In the genomic region with DNA sequence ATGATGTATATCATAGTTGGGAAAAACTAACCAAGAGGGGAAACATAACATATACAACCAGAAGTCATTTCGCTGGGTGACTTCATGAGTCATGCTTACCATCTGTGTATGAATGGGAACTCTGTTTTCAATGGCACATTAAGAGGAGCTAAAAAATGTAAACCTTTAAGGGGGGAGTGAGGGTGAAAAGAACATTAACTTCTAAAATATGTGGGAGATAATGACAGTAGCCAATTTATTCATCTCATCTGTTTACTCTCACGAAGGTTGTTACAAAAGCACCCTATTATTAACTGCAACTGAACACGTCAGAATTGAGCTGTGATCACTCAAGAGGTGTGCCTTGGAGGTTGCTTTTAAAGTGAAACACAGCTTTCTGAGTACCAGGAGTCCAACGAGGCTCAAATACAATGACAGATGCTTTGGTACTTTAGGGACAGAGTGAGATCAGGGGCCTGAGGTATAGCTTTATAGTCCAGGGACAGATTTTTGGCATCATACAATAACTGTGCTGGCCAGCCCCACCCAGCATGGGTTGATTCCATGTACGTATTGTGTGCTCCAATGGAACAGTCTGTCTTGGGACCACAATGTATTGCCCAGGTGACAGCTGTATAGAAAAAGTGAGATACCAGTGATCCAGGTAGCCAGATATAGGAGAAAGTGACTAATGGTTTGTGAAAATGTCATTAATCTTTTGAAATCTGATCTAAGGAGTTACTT, we compare ENCODE assay signal across 12 cellular contexts.
A peak's percentile ranks its signal among the peaks of the same experiment; 100 is the strongest.
DNase-seq lines count a peak whose midpoint lies in the region; ATAC-seq and TF ChIP-seq lines count a peak whose summit lies in the region.
"Had no signal": no experiment of that assay in that cellular context is flagged by ENCODE, and none has a peak within 500 bp of the region (broad histone marks: within the 10 kb centered on the region; RNA-seq: fewer than 3 reads in every experiment).

No MANE protein-coding gene starts in this region.

- no peak for TF ChIP-seq POLR2A in transverse colon (IDR thresholded peaks at IDR 0.05)

- intact Hi-C loops in left ventricle myocardium superior (cut with micrococcal nuclease) (no loop called here), transverse colon (cut with DNase I; ENCODE audit: low total_unique reads) (no loop called here)

- DNase-seq in GM04504 (ENCODE audit: low read depth), result peak; percentile 76
- DNase-seq in NCI-H2107 treated with DMSO at 0.1 percent for 48 hours (lab: John Stamatoyannopoulos, UW; ENCODE audit: unreplicated experiment), result peak; percentile 33
- DNase-seq in astrocyte of the cerebellum (ENCODE audit: low read depth), result peak; percentile 23
- DNase-seq in NK-92 (lab: John Stamatoyannopoulos, UW; ENCODE audit: unreplicated experiment), result no peak
- no peak for DNase-seq in left ventricle myocardium superior
- DNase-seq in transverse colon, result no peak
- DNase-seq: activated CD4-positive, CD25-positive, alpha-beta regulatory T cell; activated naive CD8-positive, alpha-beta T cell treated with anti-CD3 and anti-CD28 coated beads, Interleukin-2, amount 10 ng/mL, durations not matched to agents 7 days and 5 days; esophagus squamous epithelium had no signal

- TF ChIP-seq CTCF in astrocyte of the cerebellum (IDR thresholded peaks at IDR 0.05; ENCODE audit: low read depth, low read length, missing control alignments) (no peak), transverse colon (IDR thresholded peaks at IDR 0.05) (no peak)

- WGBS in mesodermal cell (ENCODE audit: insufficient coverage in 2 of 2), 2 experiments, result 80 to 84% methylated on average over 1 to 2 of the region's 5 CpGs
- WGBS in transverse colon (ENCODE audit: low coverage in 1 of 2), 2 donors, result 52% methylated on average over 5 of the region's 5 CpGs; no CpG with 5 or more reads in 1 of the 2 donors

- TF ChIP-seq EP300 in transverse colon (IDR thresholded peaks at IDR 0.05; ENCODE audit: low read depth), result no peak

- H3K27ac ChIP-seq in mesodermal cell (ENCODE audit: low read depth, low read length, severe bottlenecking), result peak overlapping the region; percentile 69
- no peak overlapping the region for H3K27ac ChIP-seq in transverse colon
- H3K27ac ChIP-seq: esophagus squamous epithelium had no signal

- H3K9me3 ChIP-seq in mesodermal cell (ENCODE audit: control insufficient read depth, low read length) (no peaks in the 10 kb centered on the region), transverse colon (no peaks in the 10 kb centered on the region)
- H3K9me3 ChIP-seq: esophagus squamous epithelium had no signal

- no peak for ATAC-seq in left ventricle myocardium superior
- ATAC-seq in HG02610 (IDR thresholded peaks at IDR 0.05; ENCODE audit: unreplicated experiment), result no peak
- ATAC-seq: natural killer cell treated with Interleukin-12 subunit alpha and Interleukin-12 subunit beta and Interleukin-15 and Interleukin-18, amount 100 ng/mL, for 72 hours had no signal

- H3K36me3 ChIP-seq in mesodermal cell (ENCODE audit: control insufficient read depth, insufficient read depth, low read length), result no peaks in the 10 kb centered on the region
- H3K36me3 ChIP-seq in transverse colon, result no peaks in the 10 kb centered on the region
- H3K36me3 ChIP-seq: esophagus squamous epithelium had no signal

- no peak overlapping the region for H3K4me3 ChIP-seq in astrocyte of the cerebellum (ENCODE audit: low read depth, low read length)
- no peak overlapping the region for H3K4me3 ChIP-seq in mesodermal cell (ENCODE audit: extremely low read depth, insufficient read depth, low read length, poor library complexity, severe bottlenecking)
- no peak overlapping the region for H3K4me3 ChIP-seq in transverse colon
- H3K4me3 ChIP-seq: esophagus squamous epithelium had no signal

- H3K4me1 ChIP-seq in mesodermal cell (ENCODE audit: control insufficient read depth, insufficient read depth, low read length, poor library complexity, severe bottlenecking) (peaks cover 17% of the 10 kb centered on the region), transverse colon (peaks cover 0 to 2% (median 0%) of the 10 kb centered on the region in 4 donors)

- in situ Hi-C loops in astrocyte of the cerebellum (cut with HindIII; ENCODE audit: low sequenced_read_pairs) (no loop called here), transverse colon (cut with MboI; ENCODE audit: low pct_ligation_motif_present in 1 of 4, low pct_unique_long_range_greater_than_20kb in 1 of 4, low sequenced_read_pairs in 3 of 4) (no loop called here)

- H3K27me3 ChIP-seq in transverse colon, result no peaks in the 10 kb centered on the region
- H3K27me3 ChIP-seq: esophagus squamous epithelium had no signal

Comparison
In these comparisons a context has a peak if more than half of its experiments do, and no peak if none do; other contexts are left out.
1. DNase-seq: peak in GM04504 (single experiment), NCI-H2107 treated with DMSO at 0.1 percent for 48 hours (single experiment) and astrocyte of the cerebellum (single experiment); none in NK-92 (single experiment), left ventricle myocardium superior (single experiment) and transverse colon (single experiment).